Comparison of ENCODE assay signal across 1 cellular context in the genomic region with DNA sequence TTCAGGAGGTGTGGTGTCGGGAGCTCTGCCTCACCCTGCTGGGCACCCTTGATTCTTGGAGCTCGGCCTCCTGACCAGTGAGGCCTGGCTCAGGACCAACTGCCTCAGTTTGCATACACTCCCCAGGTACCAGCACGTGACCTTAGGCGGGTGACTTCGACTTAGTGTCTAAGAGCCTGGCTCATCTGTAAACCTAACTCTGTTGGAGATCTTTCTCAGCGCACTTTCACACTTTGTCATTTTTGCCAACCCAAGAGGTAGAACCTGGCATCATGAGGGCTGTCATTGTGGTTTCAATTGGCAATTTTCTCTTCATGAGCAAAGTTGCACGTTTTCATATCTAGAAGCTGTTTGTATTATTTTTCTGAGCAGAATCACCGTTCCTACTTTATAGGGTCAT.
TF ChIP-seq lines count a peak whose summit lies in the region.

No MANE protein-coding gene starts in this region.

TF ChIP-seq in K562, 482 proteins besides CTCF, POLR2A, EP300 and RAD21:
- TF ChIP-seq, protein P1, sequence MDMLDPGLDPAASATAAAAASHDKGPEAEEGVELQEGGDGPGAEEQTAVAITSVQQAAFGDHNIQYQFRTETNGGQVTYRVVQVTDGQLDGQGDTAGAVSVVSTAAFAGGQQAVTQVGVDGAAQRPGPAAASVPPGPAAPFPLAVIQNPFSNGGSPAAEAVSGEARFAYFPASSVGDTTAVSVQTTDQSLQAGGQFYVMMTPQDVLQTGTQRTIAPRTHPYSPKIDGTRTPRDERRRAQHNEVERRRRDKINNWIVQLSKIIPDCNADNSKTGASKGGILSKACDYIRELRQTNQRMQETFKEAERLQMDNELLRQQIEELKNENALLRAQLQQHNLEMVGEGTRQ (CRISPR knock-in tag; IDR thresholded peaks at IDR 0.05) = peak; percentile 49
- TF ChIP-seq, protein P2, sequence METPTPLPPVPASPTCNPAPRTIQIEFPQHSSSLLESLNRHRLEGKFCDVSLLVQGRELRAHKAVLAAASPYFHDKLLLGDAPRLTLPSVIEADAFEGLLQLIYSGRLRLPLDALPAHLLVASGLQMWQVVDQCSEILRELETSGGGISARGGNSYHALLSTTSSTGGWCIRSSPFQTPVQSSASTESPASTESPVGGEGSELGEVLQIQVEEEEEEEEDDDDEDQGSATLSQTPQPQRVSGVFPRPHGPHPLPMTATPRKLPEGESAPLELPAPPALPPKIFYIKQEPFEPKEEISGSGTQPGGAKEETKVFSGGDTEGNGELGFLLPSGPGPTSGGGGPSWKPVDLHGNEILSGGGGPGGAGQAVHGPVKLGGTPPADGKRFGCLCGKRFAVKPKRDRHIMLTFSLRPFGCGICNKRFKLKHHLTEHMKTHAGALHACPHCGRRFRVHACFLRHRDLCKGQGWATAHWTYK (CRISPR knock-in tag; IDR thresholded peaks at IDR 0.05) = no peak
